ENCODE assay signal across 31 cellular contexts in the genomic region with DNA sequence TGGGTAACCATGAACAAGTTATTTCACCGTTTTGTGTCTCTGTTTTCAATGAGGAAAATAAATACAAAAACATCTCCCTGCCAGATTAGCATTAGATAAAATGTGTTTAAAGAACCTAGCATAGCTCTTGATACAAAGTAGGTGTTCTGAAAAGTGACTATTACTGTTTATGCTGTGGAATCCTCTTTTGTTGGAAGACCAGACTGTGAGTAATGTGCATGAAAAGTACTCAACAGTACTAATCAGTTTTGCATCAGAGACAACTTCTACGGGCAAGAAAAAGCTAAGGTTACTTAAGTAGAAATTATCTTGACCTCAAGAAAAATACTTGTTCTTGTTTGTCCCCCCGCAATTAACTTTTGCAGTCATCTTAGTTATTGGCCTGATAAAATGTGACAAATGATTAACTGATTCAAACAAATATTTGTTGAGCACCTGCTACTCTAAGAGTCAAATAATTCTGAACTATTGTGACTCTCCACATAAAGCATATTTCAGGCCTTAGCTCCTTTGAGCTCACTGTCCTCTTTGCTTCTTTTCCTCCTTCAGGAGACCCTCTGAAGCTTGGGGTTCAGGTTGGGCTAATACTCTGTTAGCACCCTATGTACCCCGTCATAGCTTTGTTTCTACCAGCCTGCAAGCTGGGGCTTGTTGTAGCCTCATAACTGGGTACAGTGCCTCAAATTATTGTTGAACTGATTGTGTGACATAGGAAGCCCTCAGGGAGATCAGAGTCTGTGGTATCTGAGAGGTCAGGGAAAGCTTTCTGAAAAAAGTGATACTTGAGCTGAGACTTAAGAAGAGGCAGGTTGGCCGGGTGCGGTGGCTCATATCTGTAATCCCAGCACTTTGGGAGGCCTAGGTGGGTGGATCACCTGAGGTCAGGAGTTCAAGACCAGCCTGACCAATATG. TPM values are rescaled to one million over a fixed set of nuclear protein-coding genes. Genes with fewer than 3 reads are reported as not detected.
DNase-seq lines count a peak whose midpoint lies in the region; ATAC-seq, FAIRE-seq and TF ChIP-seq lines count a peak whose summit lies in the region.
"Had no signal": no experiment of that assay in that cellular context is flagged by ENCODE, and none has a peak within 500 bp of the region (broad histone marks: within the 10 kb centered on the region; RNA-seq: fewer than 3 reads in every experiment).

No MANE protein-coding gene starts in this region.

- H3K4me2 ChIP-seq in PC-9 (peak overlapping the region; percentile 23), mammary epithelial cell (ENCODE audit: insufficient read depth, low read depth, low read length) (peak overlapping the region; percentile 29), keratinocyte (ENCODE audit: control insufficient read depth, extremely low read depth, insufficient read depth, low read depth, low read length) (peak overlapping the region; percentile 13)

- H3K27ac ChIP-seq in PC-9 (no peak overlapping the region), mammary epithelial cell (ENCODE audit: insufficient read depth, low read depth, low read length) (peak overlapping the region; percentile 46), keratinocyte (ENCODE audit: control insufficient read depth, insufficient read depth, low read length) (peak overlapping the region; percentile 92), uterus (peak overlapping the region; percentile 28 to 59)
- H3K27ac ChIP-seq: dorsolateral prefrontal cortex, GM23248, sigmoid colon, SK-N-MC, tibial artery had no signal

- dilution Hi-C loops in mammary epithelial cell (cut with HindIII; ENCODE audit: low sequenced_read_pairs) (loop anchor here (10.0 kb wide), 1 partner anchor 63 kb away; a partner anchor contains a TSS), keratinocyte (cut with MboI; ENCODE audit: extremely low pct_ligation_motif_present, low sequenced_read_pairs) (no loop called here)

- intact Hi-C loops in PC-9 (cut with micrococcal nuclease; ENCODE audit: unreplicated experiment) (no loop called here), mammary epithelial cell (cut with micrococcal nuclease) (no loop called here), uterus (cut with DNase I; ENCODE audit: low total_unique reads) (no loop called here)

- CTCF ChIA-PET in PC-9 (lab: Charles Lee) (no interaction called here), mammary epithelial cell (lab: Charles Lee; ENCODE audit: low non-redundant PET) (interaction anchor here (0.6 kb wide), 1 partner anchor 19 kb away, joined by 3 read pairs; no protein-coding TSS in a partner anchor)

- H2AFZ ChIP-seq in PC-9 (no peak overlapping the region), mammary epithelial cell (ENCODE audit: low read depth, low read length) (peak overlapping the region; percentile 25), keratinocyte (ENCODE audit: control insufficient read depth, low read length) (no peak overlapping the region)
- H2AFZ ChIP-seq: GM23248 had no signal

- H3K79me2 ChIP-seq in PC-9 (ENCODE audit: low read depth) (no peaks in the 10 kb centered on the region), mammary epithelial cell (ENCODE audit: insufficient read depth, low read length) (no peaks in the 10 kb centered on the region), keratinocyte (ENCODE audit: control insufficient read depth, insufficient read depth, low read length) (no peaks in the 10 kb centered on the region)

- H3K9me3 ChIP-seq in PC-9 (ENCODE audit: insufficient read depth, low read depth) (no peaks in the 10 kb centered on the region), mammary epithelial cell (replicated peaks; ENCODE audit: insufficient read depth, low read length) (no peaks in the 10 kb centered on the region), keratinocyte (ENCODE audit: control insufficient read depth, low read depth, low read length) (no peaks in the 10 kb centered on the region), uterus (no peaks in the 10 kb centered on the region)
- H3K9me3 ChIP-seq: sigmoid colon, tibial artery had no signal

- H3K4me1 ChIP-seq in PC-9 (replicated peaks; ENCODE audit: insufficient read depth) (peaks cover 8% of the 10 kb centered on the region), mammary epithelial cell (ENCODE audit: insufficient read depth, low read length) (peaks cover 13% of the 10 kb centered on the region), keratinocyte (ENCODE audit: control insufficient read depth, extremely low read depth, insufficient read depth, low read length) (peaks cover 17% of the 10 kb centered on the region), uterus (no peaks in the 10 kb centered on the region)
- H3K4me1 ChIP-seq: sigmoid colon, tibial artery had no signal

- no peaks in the 10 kb centered on the region for H3K36me3 ChIP-seq in PC-9 (ENCODE audit: low read depth)
- H3K36me3 ChIP-seq in mammary epithelial cell (ENCODE audit: insufficient read depth, low read length): no peaks in the 10 kb centered on the region
- no peaks in the 10 kb centered on the region for H3K36me3 ChIP-seq in keratinocyte (ENCODE audit: control insufficient read depth in 2 of 2, extremely low read depth in 1 of 2, insufficient read depth in 2 of 2, low read length in 2 of 2)
- no peaks in the 10 kb centered on the region for H3K36me3 ChIP-seq in uterus

- peak; percentile 46 for FAIRE-seq in keratinocyte (lab: Jason Lieb, UNC)
- FAIRE-seq: endometrium, G401.6 had no signal

- DNase-seq in PC-9: no peak
- no peak for DNase-seq in mammary epithelial cell
- DNase-seq in keratinocyte (ENCODE audit: low read depth, low spot score): no peak
- DNase-seq in uterus: no peak
- DNase-seq in medulla oblongata (ENCODE audit: extremely low spot score): no peak
- DNase-seq: activated CD4-positive, alpha-beta T cell treated with anti-CD3 and anti-CD28 coated beads, Interleukin-2, amount 50 U/mL, for 4 hours; activated naive CD4-positive, alpha-beta T cell treated with anti-CD3 and anti-CD28 coated beads for 36 hours; C1 segment of cervical spinal cord; dorsolateral prefrontal cortex; HFFc6; midbrain; naive thymus-derived CD4-positive, alpha-beta T cell; NCI-H1092 treated with DMSO at 0.1 percent for 48 hours; NCI-H187 treated with DMSO at 0.1 percent for 48 hours; NCI-H2171; NCI-H510A; sigmoid colon; stimulated activated CD4-positive, alpha-beta T cell treated with anti-CD3 and anti-CD28 coated beads, Interleukin-4, amount 100 ng/mL, for 1 hour; T-helper 1 cell; tibial artery had no signal

- TF ChIP-seq POLR2A in uterus (IDR thresholded peaks at IDR 0.05): no peak

- 68% methylated on average over 6 of the region's 6 CpGs for WGBS in mammary epithelial cell (ENCODE audit: low coverage, missing lambda C conversion rate)

- POLR2A ChIA-PET in PC-9 (lab: Charles Lee; ENCODE audit: unreplicated experiment): interaction anchor here (0.6 kb wide), 1 partner anchor 18 kb away, joined by 8 read pairs; no protein-coding TSS in a partner anchor

- H3K9ac ChIP-seq in mammary epithelial cell (ENCODE audit: insufficient read depth, low read length) (no peak overlapping the region), keratinocyte (ENCODE audit: control insufficient read depth, extremely low read depth, insufficient read depth, low read length) (peak overlapping the region; percentile 20)
- H3K9ac ChIP-seq: GM23248 had no signal

- no peak for TF ChIP-seq CTCF in PC-9 (conservative IDR thresholded peaks at IDR 0.05)
- TF ChIP-seq CTCF in mammary epithelial cell (conservative IDR thresholded peaks at IDR 0.05 in 1 of 2, IDR thresholded peaks at IDR 0.05 in 1 of 2; ENCODE audit: extremely low read depth in 1 of 2, insufficient read depth in 1 of 2, low read depth in 1 of 2, low read length in 2 of 2): no peak
- no peak for TF ChIP-seq CTCF in keratinocyte (optimal IDR thresholded peaks at IDR 0.05 in 1 of 3, IDR thresholded peaks at IDR 0.05 in 1 of 3, conservative IDR thresholded peaks at IDR 0.05 in 1 of 3; ENCODE audit: extremely low read depth in 1 of 3, insufficient read depth in 2 of 3, low read length in 3 of 3)
- no peak for TF ChIP-seq CTCF in uterus (IDR thresholded peaks at IDR 0.05)

- H3K27me3 ChIP-seq in PC-9 (ENCODE audit: insufficient read depth, low read depth) (no peaks in the 10 kb centered on the region), mammary epithelial cell (ENCODE audit: insufficient read depth, low read length) (no peaks in the 10 kb centered on the region), keratinocyte (ENCODE audit: control insufficient read depth, extremely low read depth, insufficient read depth, low read length) (no peaks in the 10 kb centered on the region), uterus (no peaks in the 10 kb centered on the region)
- H3K27me3 ChIP-seq: dorsolateral prefrontal cortex, sigmoid colon, tibial artery had no signal

- H4K20me1 ChIP-seq in PC-9 (ENCODE audit: insufficient read depth): no peaks in the 10 kb centered on the region
- H4K20me1 ChIP-seq in mammary epithelial cell (ENCODE audit: insufficient read depth, low read length): no peaks in the 10 kb centered on the region
- H4K20me1 ChIP-seq in keratinocyte (ENCODE audit: control insufficient read depth, extremely low read depth, insufficient read depth, low read length): no peaks in the 10 kb centered on the region

- no TSS peak for BruUV-seq in PC-9 (replicated peaks; lab: Mats Ljungman, UMichigan)
- BruUV-seq in mammary epithelial cell (replicated peaks; lab: Mats Ljungman, UMichigan): TSS peak; percentile 92

- no peak for ATAC-seq in HG02973 (IDR thresholded peaks at IDR 0.05; ENCODE audit: unreplicated experiment)
- no peak for ATAC-seq in HG03280 (IDR thresholded peaks at IDR 0.05; ENCODE audit: unreplicated experiment)
- ATAC-seq: naive thymus-derived CD4-positive, alpha-beta T cell had no signal

- in situ Hi-C loops in mammary epithelial cell (cut with MboI; ENCODE audit: low sequenced_read_pairs in 2 of 2): no loop called here

- H3F3A ChIP-seq in PC-9 (ENCODE audit: insufficient read depth, low read depth): peaks cover 9% of the 10 kb centered on the region; the same call in 1 of the 2 replicates

- H3K9me1 ChIP-seq in keratinocyte (ENCODE audit: control insufficient read depth, extremely low read depth, insufficient read depth, low read length): no peaks in the 10 kb centered on the region

- H3K4me3 ChIP-seq in PC-9: no peak overlapping the region
- H3K4me3 ChIP-seq in mammary epithelial cell (replicated peaks in 1 of 3; ENCODE audit: insufficient read depth in 1 of 3, low read depth in 2 of 3, low read length in 3 of 3): no peak overlapping the region
- peak overlapping the region in 1 of 3 experiments; percentile 15 for H3K4me3 ChIP-seq in keratinocyte (ENCODE audit: control insufficient read depth in 2 of 3, extremely low read depth in 1 of 3, insufficient read depth in 2 of 3, low read depth in 1 of 3, low read length in 3 of 3)
- H3K4me3 ChIP-seq in uterus: no peak overlapping the region
- H3K4me3 ChIP-seq: dorsolateral prefrontal cortex, GM23248, K562, sigmoid colon, SK-N-MC, tibial artery had no signal

- H3K9me2 ChIP-seq in PC-9 (ENCODE audit: insufficient read depth): no peaks in the 10 kb centered on the region

RNA-seq across cellular contexts. Expression of a gene that starts 24.5 kb away (rescaled TPM):
- 4.4 and 4.9 TPM in 2 replicates for total RNA-seq in PC-9 (2021)
- total RNA-seq in mammary epithelial cell: 10 to 100 TPM in 1 of 2 donors, 1 to 10 TPM in 1; 5.1 to 23.7 TPM
- polyA plus RNA-seq in mammary epithelial cell: 6.2 TPM
- polyA minus RNA-seq in mammary epithelial cell: 15.9 TPM
- 5.9 to 13.2 TPM (median 7.8 TPM) in 3 replicates for polyA plus RNA-seq in keratinocyte
- 20.1 TPM for polyA plus RNA-seq in keratinocyte (2011; ENCODE audit: low read depth)
- 11.0 and 15.2 TPM in 2 replicates for polyA plus RNA-seq in keratinocyte (2011; cell fraction: cytosol; rRNA removed)
- 11.4 and 12.8 TPM in 2 replicates for polyA plus RNA-seq in keratinocyte (2011; cell fraction: nucleus; rRNA removed)
- polyA plus RNA-seq in keratinocyte (2012; ENCODE audit: low replicate concordance): 4.3 and 6.6 TPM in 2 replicates
- polyA minus RNA-seq in keratinocyte: 3.8 to 17.6 TPM (median 10.7 TPM) in 3 replicates
- 14.0 TPM for polyA minus RNA-seq in keratinocyte (2011; cell fraction: cytosol; rRNA and poly(A)+ RNA removed)
- 13.1 and 24.3 TPM in 2 replicates for polyA minus RNA-seq in keratinocyte (2011; cell fraction: nucleus; rRNA and poly(A)+ RNA removed)
- total RNA-seq in uterus: 10 to 100 TPM; 38.7 to 63.0 (median 51.4) TPM

RNA-seq across cellular contexts. Expression of a gene that starts 42.9 kb away (rescaled TPM):
- total RNA-seq in PC-9 (2021) (2.9 and 6.4 TPM in 2 replicates), mammary epithelial cell (1 to 10 TPM in 1 of 2 donors, under 1 TPM in 1; 0.67 to 1.6 TPM), uterus (1 to 10 TPM in 2 of 4 donors, not detected in 2; 1.6 to 2.4 TPM)
- polyA plus RNA-seq in mammary epithelial cell (1.5 TPM), keratinocyte (2.9 to 5.5 TPM (median 3.5 TPM) in 3 replicates)
- polyA minus RNA-seq in mammary epithelial cell (not detected), keratinocyte (0.58 to 4.4 TPM (median 0.89 TPM) in 3 replicates)
- polyA plus RNA-seq in keratinocyte (2011; ENCODE audit: low read depth): 4.3 TPM
- 3.1 and 3.3 TPM in 2 replicates for polyA plus RNA-seq in keratinocyte (2011; cell fraction: cytosol; rRNA removed)
- polyA plus RNA-seq in keratinocyte (2011; cell fraction: nucleus; rRNA removed): 3.0 and 4.4 TPM in 2 replicates
- 2.7 and 7.3 TPM in 2 replicates for polyA plus RNA-seq in keratinocyte (2012; ENCODE audit: low replicate concordance)
- not detected for polyA minus RNA-seq in keratinocyte (2011; cell fraction: cytosol; rRNA and poly(A)+ RNA removed)
- polyA minus RNA-seq in keratinocyte (2011; cell fraction: nucleus; rRNA and poly(A)+ RNA removed): 0.53 TPM in 1 of 2 replicates, not detected in the other
- total RNA-seq: activated naive CD4-positive, alpha-beta T cell treated with anti-CD3 and anti-CD28 coated beads for 36 hours; cerebellum; naive thymus-derived CD4-positive, alpha-beta T cell had no signal

RNA-seq across cellular contexts. Expression of a gene that starts 49.1 kb away (rescaled TPM):
- 0.28 and 0.80 TPM in 2 replicates for total RNA-seq in PC-9 (2021)
- 1 to 10 TPM in 1 of 2 donors, under 1 TPM in 1; 0.38 to 1.3 TPM for total RNA-seq in mammary epithelial cell
- polyA plus RNA-seq in mammary epithelial cell: 0.16 TPM
- polyA minus RNA-seq in mammary epithelial cell: not detected
- polyA plus RNA-seq in keratinocyte: 0.08 to 0.98 TPM (median 0.22 TPM) in 3 replicates
- polyA plus RNA-seq in keratinocyte (2011; ENCODE audit: low read depth): not detected
- polyA plus RNA-seq in keratinocyte (2011; cell fraction: cytosol; rRNA removed): 0.55 TPM in 1 of 2 replicates, not detected in the other
- polyA plus RNA-seq in keratinocyte (2011; cell fraction: nucleus; rRNA removed): 0.28 and 0.40 TPM in 2 replicates
- 0.48 and 1.2 TPM in 2 replicates for polyA plus RNA-seq in keratinocyte (2012; ENCODE audit: low replicate concordance)
- 0.63 TPM in 1 of 3 replicates, not detected in the others for polyA minus RNA-seq in keratinocyte
- not detected for polyA minus RNA-seq in keratinocyte (2011; cell fraction: cytosol; rRNA and poly(A)+ RNA removed)
- not detected in 2 replicates for polyA minus RNA-seq in keratinocyte (2011; cell fraction: nucleus; rRNA and poly(A)+ RNA removed)
- total RNA-seq in uterus: 1 to 10 TPM in 1 of 4 donors, under 1 TPM in 1, not detected in 2; 0.21 to 5.2 TPM
- total RNA-seq: activated naive CD4-positive, alpha-beta T cell treated with anti-CD3 and anti-CD28 coated beads for 36 hours; glomerular endothelial cell; HT-29; naive thymus-derived CD4-positive, alpha-beta T cell; progenitor cell of endocrine pancreas had no signal
- polyA plus RNA-seq: naive thymus-derived CD4-positive, alpha-beta T cell had no signal

RNA-seq across cellular contexts. Expression of a gene that starts 50.1 kb away (rescaled TPM):
- total RNA-seq in PC-9 (2021) (not detected in 2 replicates), mammary epithelial cell (100 to 1,000 TPM in 1 of 2 donors, 10 to 100 TPM in 1; 12.7 to 110 TPM), uterus (100 to 1,000 TPM in 1 of 4 donors, 10 to 100 TPM in 3; 19.9 to 179 (median 56.5) TPM)
- polyA plus RNA-seq in mammary epithelial cell (8.1 TPM), keratinocyte (7.4 to 47.9 TPM (median 11.0 TPM) in 3 replicates)
- polyA minus RNA-seq in mammary epithelial cell (29.4 TPM), keratinocyte (2.3 to 18.6 TPM (median 15.9 TPM) in 3 replicates)
- 264 TPM for polyA plus RNA-seq in keratinocyte (2011; ENCODE audit: low read depth)
- polyA plus RNA-seq in keratinocyte (2011; cell fraction: cytosol; rRNA removed): 61.4 and 90.5 TPM in 2 replicates
- 56.5 and 64.7 TPM in 2 replicates for polyA plus RNA-seq in keratinocyte (2011; cell fraction: nucleus; rRNA removed)
- 11.6 and 2,032 TPM in 2 replicates for polyA plus RNA-seq in keratinocyte (2012; ENCODE audit: low replicate concordance)
- 9.0 TPM for polyA minus RNA-seq in keratinocyte (2011; cell fraction: cytosol; rRNA and poly(A)+ RNA removed)
- polyA minus RNA-seq in keratinocyte (2011; cell fraction: nucleus; rRNA and poly(A)+ RNA removed): 18.0 and 22.3 TPM in 2 replicates
- total RNA-seq: activated naive CD4-positive, alpha-beta T cell treated with anti-CD3 and anti-CD28 coated beads for 36 hours; HT-29; naive thymus-derived CD4-positive, alpha-beta T cell; progenitor cell of endocrine pancreas had no signal
- polyA plus RNA-seq: naive thymus-derived CD4-positive, alpha-beta T cell had no signal
